6 cellular contexts compared by ENCODE assay signal in the genomic region with DNA sequence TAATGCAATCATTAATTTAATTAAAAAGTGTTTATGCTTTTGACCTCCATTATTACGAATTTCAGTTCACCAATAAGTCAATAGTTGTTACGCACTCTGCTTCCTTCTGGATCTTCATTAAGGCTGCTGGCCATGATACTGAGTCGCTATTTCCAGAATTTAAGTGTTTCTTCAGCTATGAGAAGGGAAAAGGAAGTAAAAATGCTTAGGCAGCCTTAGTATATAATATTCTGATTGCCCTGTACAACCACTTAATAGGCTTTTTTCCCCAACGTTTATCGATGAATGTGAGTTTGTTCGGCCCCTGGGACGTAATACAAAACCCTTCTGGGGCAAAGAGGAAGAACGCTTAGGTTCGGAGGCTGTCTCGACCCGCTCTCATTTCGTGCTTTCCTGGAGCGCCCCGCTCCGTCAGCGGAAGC. TPM values are rescaled to one million over a fixed set of nuclear protein-coding genes. Genes with fewer than 3 reads are reported as not detected.
DNase-seq lines count a peak whose midpoint lies in the region; ATAC-seq and TF ChIP-seq lines count a peak whose summit lies in the region.

No MANE protein-coding gene starts in this region.

- POLR2A ChIA-PET in CD4-positive, alpha-beta T cell (lab: Charles Lee), result interaction anchor here (0.7 to 2.7 kb wide), 7 partner anchors 9 to 662 kb away, joined by 3 to 25 read pairs (median 5); a partner anchor contains a TSS

- H3K9ac ChIP-seq in KMS-11, result peak overlapping the region; percentile 98
- H3K9ac ChIP-seq in duodenal mucosa (ENCODE audit: low read depth in 1 of 2, low read length in 2 of 2), result peak overlapping the region; percentile 97 to 98

- peaks cover 8% of the 10 kb centered on the region; the same call in 1 of the 2 replicates for H4K20me1 ChIP-seq in KMS-11 (ENCODE audit: insufficient read depth)

- TF ChIP-seq POLR2A in gastrocnemius medialis (IDR thresholded peaks at IDR 0.05), result no peak

- H3K4me3 Mint-ChIP-seq in CD4-positive, alpha-beta T cell, result peak overlapping the region; percentile 92

- peak in 1 of 10 experiments; percentile 61 for DNase-seq in CD4-positive, alpha-beta T cell
- no peak for DNase-seq in gastrocnemius medialis
- no peak for DNase-seq in NCI-H1048 (lab: John Stamatoyannopoulos, UW)

- peak overlapping the region; percentile 95 for H3K27ac ChIP-seq in CD4-positive, alpha-beta T cell (ENCODE audit: low read depth, low read length)
- H3K27ac ChIP-seq in KMS-11 (peak overlapping the region; percentile 97), duodenal mucosa (ENCODE audit: low read depth, low read length) (peak overlapping the region; percentile 100), gastrocnemius medialis (peak overlapping the region; percentile 97 to 99 (median 98))

- H3K4me2 ChIP-seq in KMS-11, result peak overlapping the region; percentile 85

- no peaks in the 10 kb centered on the region for H3K9me3 ChIP-seq in CD4-positive, alpha-beta T cell (ENCODE audit: control insufficient read depth, low read length)
- H3K9me3 ChIP-seq in duodenal mucosa (ENCODE audit: control insufficient read depth in 1 of 2, low read length in 2 of 2), result no peaks in the 10 kb centered on the region
- H3K9me3 ChIP-seq in gastrocnemius medialis, result no peaks in the 10 kb centered on the region

- peaks cover 56% of the 10 kb centered on the region for H3K36me3 Mint-ChIP-seq in CD4-positive, alpha-beta T cell (ENCODE audit: low read depth)

- H3K9me3 Mint-ChIP-seq in CD4-positive, alpha-beta T cell, result no peaks in the 10 kb centered on the region

- intact Hi-C loops in CD4-positive, alpha-beta T cell (cut with DNase I, micrococcal nuclease), result loop anchor here (5.0 to 10.0 kb wide), 5 partner anchors 111 to 1957 kb away; a partner anchor contains a TSS
- intact Hi-C loops in gastrocnemius medialis (cut with DNase I; ENCODE audit: low total_unique reads), result loop anchor here (5.0 to 10.0 kb wide), 4 partner anchors 169 to 1139 kb away; a partner anchor contains a TSS

- H3K4me1 ChIP-seq in KMS-11 (ENCODE audit: low read depth, poor library complexity, severe bottlenecking), result peaks cover 31% of the 10 kb centered on the region
- H3K4me1 ChIP-seq in duodenal mucosa (ENCODE audit: control insufficient read depth in 1 of 2, insufficient read depth in 2 of 2, low read length in 2 of 2), result peaks cover 27 to 42% of the 10 kb centered on the region in 2 donors
- H3K4me1 ChIP-seq in gastrocnemius medialis, result peaks cover 36 to 39% of the 10 kb centered on the region in 2 donors

- H3K36me3 ChIP-seq in KMS-11 (ENCODE audit: insufficient read depth) (no peaks in the 10 kb centered on the region), duodenal mucosa (ENCODE audit: control insufficient read depth in 1 of 2, insufficient read depth in 2 of 2, low read length in 2 of 2) (peaks cover 4 to 20% of the 10 kb centered on the region in 2 donors), gastrocnemius medialis (peaks cover 0 to 6% of the 10 kb centered on the region in 2 donors)

- H3K27ac Mint-ChIP-seq in CD4-positive, alpha-beta T cell, result peak overlapping the region; percentile 88

- H3K79me2 ChIP-seq in KMS-11 (ENCODE audit: insufficient read depth, low read depth), result peaks cover 33% of the 10 kb centered on the region

- no peak for ATAC-seq in CD4-positive, alpha-beta T cell (ENCODE audit: poor library complexity)
- ATAC-seq in gastrocnemius medialis (no peak), HG03571 (IDR thresholded peaks at IDR 0.05; ENCODE audit: unreplicated experiment) (no peak)

- H3K27me3 ChIP-seq in CD4-positive, alpha-beta T cell (ENCODE audit: control insufficient read depth, insufficient read depth, low read length), result no peaks in the 10 kb centered on the region
- H3K27me3 ChIP-seq in KMS-11 (ENCODE audit: insufficient read depth, low read depth) (no peaks in the 10 kb centered on the region), duodenal mucosa (ENCODE audit: control insufficient read depth in 1 of 2, insufficient read depth in 2 of 2, low read length in 2 of 2) (no peaks in the 10 kb centered on the region), gastrocnemius medialis (no peaks in the 10 kb centered on the region)

- peak overlapping the region; percentile 75 for H2AFZ ChIP-seq in KMS-11 (ENCODE audit: low read depth)

- in situ Hi-C loops in gastrocnemius medialis (cut with MboI; ENCODE audit: low sequenced_read_pairs in 4 of 4), result no loop called here

- no peak for TF ChIP-seq CTCF in CD4-positive, alpha-beta T cell (IDR thresholded peaks at IDR 0.05)
- TF ChIP-seq CTCF in KMS-11 (conservative IDR thresholded peaks at IDR 0.05; ENCODE audit: low read depth, low read length) (no peak), gastrocnemius medialis (IDR thresholded peaks at IDR 0.05 in 4 of 5, conservative IDR thresholded peaks at IDR 0.05 in 1 of 5) (no peak)

- no peak overlapping the region for H3K4me3 ChIP-seq in KMS-11 (IDR thresholded peaks at IDR 0.05; ENCODE audit: insufficient read depth, low read depth, low read length)
- peak overlapping the region; percentile 89 to 91 for H3K4me3 ChIP-seq in duodenal mucosa (ENCODE audit: low read depth in 1 of 2, low read length in 2 of 2)
- peak overlapping the region; percentile 73 to 85 (median 77) for H3K4me3 ChIP-seq in gastrocnemius medialis

- CTCF ChIA-PET in CD4-positive, alpha-beta T cell (lab: Charles Lee), result interaction anchor here (0.8 kb wide), 1 partner anchor 43 kb away, joined by 3 read pairs; no protein-coding TSS in a partner anchor

- peaks cover 55% of the 10 kb centered on the region for H3K4me1 Mint-ChIP-seq in CD4-positive, alpha-beta T cell (ENCODE audit: low read depth)

- H3K27me3 Mint-ChIP-seq in CD4-positive, alpha-beta T cell, result no peaks in the 10 kb centered on the region

RNA-seq across cellular contexts. Expression of a gene that starts 0.6 kb away (rescaled TPM):
- 10 to 100 TPM; 29.7 to 30.1 TPM for total RNA-seq in CD4-positive, alpha-beta T cell
- total RNA-seq in gastrocnemius medialis, result 10 to 100 TPM; 14.3 to 20.2 (median 15.1) TPM

RNA-seq across cellular contexts. Expression of a gene that starts 1.3 kb away (rescaled TPM):
- 10 to 100 TPM; 26.7 to 27.3 TPM for total RNA-seq in CD4-positive, alpha-beta T cell
- 10 to 100 TPM in 2 of 4 donors, 1 to 10 TPM in 2; 7.2 to 11.6 (median 9.7) TPM for total RNA-seq in gastrocnemius medialis

RNA-seq across cellular contexts. Expression of a gene that starts 18.5 kb away (rescaled TPM):
- total RNA-seq in CD4-positive, alpha-beta T cell, result not detected
- 100 to 1,000 TPM in 2 of 4 donors, 10 to 100 TPM in 2; 93.9 to 315 (median 106) TPM for total RNA-seq in gastrocnemius medialis

RNA-seq across cellular contexts. Expression of a gene that starts 29.2 kb away (rescaled TPM):
- total RNA-seq in CD4-positive, alpha-beta T cell, result not detected
- total RNA-seq in gastrocnemius medialis, result not detected

RNA-seq across cellular contexts. Expression of a gene that starts 32.5 kb away (rescaled TPM):
- total RNA-seq in CD4-positive, alpha-beta T cell, result 1 to 10 TPM; 2.5 to 2.9 TPM
- under 1 TPM; 0.20 to 0.52 (median 0.29) TPM for total RNA-seq in gastrocnemius medialis

Comparison
In these comparisons a context has a peak if more than half of its experiments do, and no peak if none do; other contexts are left out.
1. RNA of a gene that starts 18.5 kb away (total RNA-seq): 93.9 to 315 TPM in gastrocnemius medialis; not detected in CD4-positive, alpha-beta T cell; every median in the first group is over 10 times any median in the second.
2. Peak in every context shown above with its lines, with median percentiles within 50 percentile points of each other: H3K27ac ChIP-seq.